1 cellular context compared by ENCODE assay signal in the genomic region with DNA sequence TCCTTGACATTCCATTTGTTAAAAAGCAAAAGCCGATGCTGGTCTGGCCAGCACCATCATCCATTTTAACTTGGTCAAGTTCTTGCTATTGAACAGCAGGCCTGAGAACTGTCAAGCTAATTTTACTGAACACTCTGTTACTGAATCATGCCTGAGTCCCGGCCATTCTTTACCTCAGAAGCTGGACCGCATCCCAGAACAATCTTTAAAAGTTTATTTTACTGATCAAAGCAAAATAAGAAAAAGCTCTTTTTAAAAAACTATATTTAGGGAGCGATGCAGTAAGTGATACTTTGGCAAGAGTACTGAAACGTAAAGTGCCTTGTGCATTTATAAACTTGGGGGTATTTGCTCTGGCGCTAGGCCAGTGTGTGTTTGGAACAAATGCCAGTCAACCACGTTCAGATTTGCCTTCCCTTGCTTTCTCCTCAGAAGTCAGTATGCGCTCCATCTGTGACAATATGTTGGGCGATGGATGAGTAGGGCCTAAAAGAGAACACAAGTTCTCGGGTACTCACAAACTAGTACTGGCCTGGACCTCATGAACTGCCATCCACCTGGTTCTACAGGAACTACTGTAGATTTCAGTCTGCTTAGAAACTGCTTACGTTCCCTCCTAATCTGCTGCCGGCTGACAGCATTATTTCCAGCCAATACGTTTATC.
TF ChIP-seq lines count a peak whose summit lies in the region.

No MANE protein-coding gene starts in this region.

TF ChIP-seq in GM23338, 12 proteins besides CTCF, POLR2A, EP300 and RAD21 (continued from another document):
- TF ChIP-seq, protein P1, sequence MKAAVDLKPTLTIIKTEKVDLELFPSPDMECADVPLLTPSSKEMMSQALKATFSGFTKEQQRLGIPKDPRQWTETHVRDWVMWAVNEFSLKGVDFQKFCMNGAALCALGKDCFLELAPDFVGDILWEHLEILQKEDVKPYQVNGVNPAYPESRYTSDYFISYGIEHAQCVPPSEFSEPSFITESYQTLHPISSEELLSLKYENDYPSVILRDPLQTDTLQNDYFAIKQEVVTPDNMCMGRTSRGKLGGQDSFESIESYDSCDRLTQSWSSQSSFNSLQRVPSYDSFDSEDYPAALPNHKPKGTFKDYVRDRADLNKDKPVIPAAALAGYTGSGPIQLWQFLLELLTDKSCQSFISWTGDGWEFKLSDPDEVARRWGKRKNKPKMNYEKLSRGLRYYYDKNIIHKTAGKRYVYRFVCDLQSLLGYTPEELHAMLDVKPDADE (IDR thresholded peaks at IDR 0.05) = no peak
- TF ChIP-seq, protein P2, sequence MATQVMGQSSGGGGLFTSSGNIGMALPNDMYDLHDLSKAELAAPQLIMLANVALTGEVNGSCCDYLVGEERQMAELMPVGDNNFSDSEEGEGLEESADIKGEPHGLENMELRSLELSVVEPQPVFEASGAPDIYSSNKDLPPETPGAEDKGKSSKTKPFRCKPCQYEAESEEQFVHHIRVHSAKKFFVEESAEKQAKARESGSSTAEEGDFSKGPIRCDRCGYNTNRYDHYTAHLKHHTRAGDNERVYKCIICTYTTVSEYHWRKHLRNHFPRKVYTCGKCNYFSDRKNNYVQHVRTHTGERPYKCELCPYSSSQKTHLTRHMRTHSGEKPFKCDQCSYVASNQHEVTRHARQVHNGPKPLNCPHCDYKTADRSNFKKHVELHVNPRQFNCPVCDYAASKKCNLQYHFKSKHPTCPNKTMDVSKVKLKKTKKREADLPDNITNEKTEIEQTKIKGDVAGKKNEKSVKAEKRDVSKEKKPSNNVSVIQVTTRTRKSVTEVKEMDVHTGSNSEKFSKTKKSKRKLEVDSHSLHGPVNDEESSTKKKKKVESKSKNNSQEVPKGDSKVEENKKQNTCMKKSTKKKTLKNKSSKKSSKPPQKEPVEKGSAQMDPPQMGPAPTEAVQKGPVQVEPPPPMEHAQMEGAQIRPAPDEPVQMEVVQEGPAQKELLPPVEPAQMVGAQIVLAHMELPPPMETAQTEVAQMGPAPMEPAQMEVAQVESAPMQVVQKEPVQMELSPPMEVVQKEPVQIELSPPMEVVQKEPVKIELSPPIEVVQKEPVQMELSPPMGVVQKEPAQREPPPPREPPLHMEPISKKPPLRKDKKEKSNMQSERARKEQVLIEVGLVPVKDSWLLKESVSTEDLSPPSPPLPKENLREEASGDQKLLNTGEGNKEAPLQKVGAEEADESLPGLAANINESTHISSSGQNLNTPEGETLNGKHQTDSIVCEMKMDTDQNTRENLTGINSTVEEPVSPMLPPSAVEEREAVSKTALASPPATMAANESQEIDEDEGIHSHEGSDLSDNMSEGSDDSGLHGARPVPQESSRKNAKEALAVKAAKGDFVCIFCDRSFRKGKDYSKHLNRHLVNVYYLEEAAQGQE (IDR thresholded peaks at IDR 0.05; ENCODE audit: unreplicated experiment) = no peak
- no peak for TF ChIP-seq ZNF114 (CRISPR knock-in tag; IDR thresholded peaks at IDR 0.05)
- no peak for TF ChIP-seq STAT1 (IDR thresholded peaks at IDR 0.05; ENCODE audit: unreplicated experiment)
